2 cellular contexts compared by ENCODE assay signal in genomic region chr2:206988884-206989283, GRCh38.
TF ChIP-seq lines count a peak whose summit lies in the region.

No MANE protein-coding gene starts in this region.

TF ChIP-seq in HCT116, 20 proteins besides CTCF, POLR2A, EP300 and RAD21:
- no peak for TF ChIP-seq CBX3 (IDR thresholded peaks at IDR 0.05; ENCODE audit: low read depth)
- TF ChIP-seq CEBPB (IDR thresholded peaks at IDR 0.05; ENCODE audit: low read depth), result no peak
- TF ChIP-seq REST (IDR thresholded peaks at IDR 0.05; ENCODE audit: low read depth), result no peak
- TF ChIP-seq ELF1 (IDR thresholded peaks at IDR 0.05; ENCODE audit: borderline replicate concordance, low read depth), result no peak
- no peak for TF ChIP-seq JUND (IDR thresholded peaks at IDR 0.05)
- no peak for TF ChIP-seq SIN3A (IDR thresholded peaks at IDR 0.05; ENCODE audit: low read depth)
- no peak for TF ChIP-seq SP1 (IDR thresholded peaks at IDR 0.05; ENCODE audit: low read depth)
- TF ChIP-seq MAX (IDR thresholded peaks at IDR 0.05), result no peak

TF ChIP-seq in GM12891, 5 proteins besides CTCF, POLR2A, EP300 and RAD21:
- TF ChIP-seq POLR2AphosphoS5 (IDR thresholded peaks at IDR 0.05; ENCODE audit: low read depth, low read length), result no peak
- TF ChIP-seq SPI1 (IDR thresholded peaks at IDR 0.05; ENCODE audit: low read depth, low read length), result no peak
- TF ChIP-seq POU2F2 (IDR thresholded peaks at IDR 0.05; ENCODE audit: low read depth, low read length), result no peak
- no peak for TF ChIP-seq TAF1 (IDR thresholded peaks at IDR 0.05; ENCODE audit: low read depth, low read length)
- TF ChIP-seq PAX5 (IDR thresholded peaks at IDR 0.05; ENCODE audit: insufficient read depth, low read length, severe bottlenecking), result no peak
